8 cellular contexts compared by ENCODE assay signal in the genomic region with DNA sequence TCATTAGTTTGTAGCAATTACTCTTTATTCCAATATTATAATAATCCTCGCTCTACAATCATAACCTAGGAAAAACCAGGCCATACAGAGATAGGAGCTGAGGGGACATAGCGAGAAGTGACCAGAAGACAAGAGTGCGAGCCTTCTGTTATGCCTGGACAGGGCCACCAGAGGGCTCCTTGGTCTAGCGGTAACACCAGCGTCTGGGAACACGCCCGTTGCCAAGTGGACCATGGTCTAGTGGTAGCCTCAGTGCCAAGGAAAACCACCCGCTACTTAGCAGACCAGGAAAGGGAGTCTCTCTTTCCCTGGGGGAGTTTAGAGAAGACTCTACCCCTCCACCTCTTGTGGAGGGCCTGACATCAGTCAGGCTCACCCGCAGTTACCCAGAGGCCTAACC. TPM values are rescaled to one million over a fixed set of nuclear protein-coding genes. Genes with fewer than 3 reads are reported as not detected.
A peak's percentile ranks its signal among the peaks of the same experiment; 100 is the strongest.
DNase-seq lines count a peak whose midpoint lies in the region; TF ChIP-seq lines count a peak whose summit lies in the region.
"Not testable (repeated sequence)": the region's sequence is repeated elsewhere in the genome, so short reads cannot be mapped to it uniquely, and the experiment has no call there.

No MANE protein-coding gene starts in this region.

- TF ChIP-seq POLR2A in breast epithelium (IDR thresholded peaks at IDR 0.05): not testable (repeated sequence)

- intact Hi-C loops in breast epithelium (cut with DNase I; ENCODE audit: low total_unique reads): loop anchor here (10.0 kb wide), 1 partner anchor 120 kb away; no protein-coding TSS in a partner anchor
- intact Hi-C loops in head of caudate nucleus (cut with DNase I): not testable (repeated sequence)

- H3K36me3 ChIP-seq in breast epithelium: not testable (repeated sequence)

- H3K4me1 ChIP-seq in breast epithelium: not testable (repeated sequence)

- peaks cover 6 to 28% of the 10 kb centered on the region in 2 donors for H3K27me3 ChIP-seq in breast epithelium

- H3K27ac ChIP-seq in breast epithelium: not testable (repeated sequence)

- DNase-seq in COR-L47 (lab: John Stamatoyannopoulos, UW) (peak; percentile 38), NCI-H2196 treated with DMSO at 0.1 percent for 48 hours (lab: John Stamatoyannopoulos, UW; ENCODE audit: unreplicated experiment) (peak; percentile 29), T1000 (lab: John Stamatoyannopoulos, UW) (peak; percentile 13), breast epithelium (ENCODE audit: low spot score in 2 of 2) (peak in 1 of 2 donors; percentile 57), head of caudate nucleus (peak; percentile 22 to 86 (median 66)), middle frontal gyrus (ENCODE audit: extremely low spot score, low spot score) (peak; percentile 3), superior temporal gyrus (ENCODE audit: extremely low spot score) (peak; percentile 49)
- not testable (repeated sequence) for DNase-seq in HFF-Myc (ENCODE audit: extremely low read depth, low read depth)

- H3K9me3 ChIP-seq in breast epithelium: not testable (repeated sequence)

- not testable (repeated sequence) for H3K4me3 ChIP-seq in HFF-Myc (replicated peaks; ENCODE audit: low read depth, low read length); breast epithelium

- peak; percentile 51 for TF ChIP-seq CTCF in HFF-Myc (IDR thresholded peaks at IDR 0.05; ENCODE audit: low read depth, low read length, missing control alignments)
- peak; percentile 68 to 82 (median 77) for TF ChIP-seq CTCF in breast epithelium (IDR thresholded peaks at IDR 0.05)

RNA-seq across cellular contexts. Expression of gene KCNA7, which starts 2.4 kb away (rescaled TPM):
- total RNA-seq in breast epithelium: not detected

RNA-seq across cellular contexts. Expression of gene NTF4, which starts 10.3 kb away (rescaled TPM):
- total RNA-seq in breast epithelium: 1 to 10 TPM in 2 of 3 donors, not detected in 1; 3.9 to 6.4 TPM

RNA-seq across cellular contexts. Expression of gene SNRNP70, which starts 10.4 kb away (rescaled TPM):
- total RNA-seq in breast epithelium: 100 to 1,000 TPM; 222 to 444 (median 316) TPM

RNA-seq across cellular contexts. Expression of gene CGB7, which starts 17.3 kb away (rescaled TPM):
- total RNA-seq in breast epithelium: 1 to 10 TPM in 1 of 3 donors, under 1 TPM in 1, not detected in 1; 0.15 to 2.0 TPM

RNA-seq across cellular contexts. Expression of gene CGB8, which starts 26.0 kb away (rescaled TPM):
- total RNA-seq in breast epithelium: not detected
